ENCODE assay signal across 21 cellular contexts in the genomic region with DNA sequence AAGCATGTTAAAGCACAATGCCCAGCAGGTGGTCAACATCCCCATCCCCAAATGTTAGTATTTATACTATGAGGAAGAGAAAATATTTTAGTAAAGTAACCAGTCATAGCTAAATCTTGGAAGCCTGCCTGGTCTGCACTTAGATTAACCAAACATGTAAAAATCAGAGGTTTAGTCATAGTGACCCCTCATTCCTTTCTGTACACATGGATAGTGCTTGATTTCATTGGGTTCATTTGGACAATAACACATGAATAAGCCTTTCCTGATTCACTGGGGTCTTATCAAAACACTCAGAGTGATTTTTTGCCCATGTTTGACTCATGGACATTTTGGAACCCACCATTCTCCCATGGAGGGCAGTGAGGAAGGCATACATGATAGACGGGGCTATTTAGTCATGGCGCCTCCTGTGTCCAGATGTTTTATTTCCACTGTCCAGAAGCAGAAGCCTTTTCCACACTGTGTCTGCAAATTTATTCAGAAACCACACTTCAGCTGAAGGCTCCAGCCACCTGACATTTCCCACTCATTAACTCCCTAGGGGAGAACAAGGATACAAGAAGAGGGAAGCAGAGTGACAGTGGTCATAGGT. TPM values are rescaled to one million over a fixed set of nuclear protein-coding genes. Genes with fewer than 3 reads are reported as not detected.
DNase-seq lines count a peak whose midpoint lies in the region; ATAC-seq, FAIRE-seq and TF ChIP-seq lines count a peak whose summit lies in the region.
"Had no signal": no experiment of that assay in that cellular context is flagged by ENCODE, and none has a peak within 500 bp of the region (broad histone marks: within the 10 kb centered on the region; RNA-seq: fewer than 3 reads in every experiment).

No MANE protein-coding gene starts in this region.

- H3K27ac Mint-ChIP-seq in HFFc6: peak overlapping the region; percentile 92
- no peak overlapping the region for H3K27ac Mint-ChIP-seq in astrocyte (ENCODE audit: unreplicated experiment)
- H3K27ac Mint-ChIP-seq in natural killer cell: no peak overlapping the region
- H3K27ac Mint-ChIP-seq: activated naive CD4-positive, alpha-beta T cell treated with anti-CD3 and anti-CD28 coated beads for 36 hours; stimulated activated naive B cell treated with anti-CD40 and anti-IgM and Interleukin-4, amounts not matched to agents 10 μg/mL and 1 μg/mL and 100 μg/mL, for 72 hours; T-helper 2 cell treated with Interferon-gamma antibody and Interleukin-4, amounts not matched to agents 5 μg/mL and 100 μg/mL, for 36 hours had no signal

- H3K4me3 Mint-ChIP-seq in HFFc6: peak overlapping the region; percentile 57
- H3K4me3 Mint-ChIP-seq in astrocyte (ENCODE audit: unreplicated experiment): no peak overlapping the region
- no peak overlapping the region for H3K4me3 Mint-ChIP-seq in natural killer cell
- H3K4me3 Mint-ChIP-seq: activated naive CD4-positive, alpha-beta T cell treated with anti-CD3 and anti-CD28 coated beads for 36 hours; stimulated activated naive B cell treated with anti-CD40 and anti-IgM and Interleukin-4, amounts not matched to agents 10 μg/mL and 1 μg/mL and 100 μg/mL, for 72 hours; T-helper 2 cell treated with Interferon-gamma antibody and Interleukin-4, amounts not matched to agents 5 μg/mL and 100 μg/mL, for 36 hours had no signal

- no peak overlapping the region for H2AFZ ChIP-seq in astrocyte (ENCODE audit: low read depth, low read length)

- no peaks in the 10 kb centered on the region for H4K20me1 ChIP-seq in astrocyte (ENCODE audit: insufficient read depth, low read length)

- CTCF ChIA-PET in AG04449 (lab: Yijun Ruan, JAX): interaction anchor here (0.9 to 2.4 kb wide), 8 partner anchors 9 to 346 kb away, joined by 3 to 11 read pairs (median 4); no protein-coding TSS in a partner anchor

- H3K36me3 Mint-ChIP-seq in HFFc6 (ENCODE audit: low read depth) (peaks cover 16% of the 10 kb centered on the region), astrocyte (ENCODE audit: low read depth, unreplicated experiment) (no peaks in the 10 kb centered on the region), natural killer cell (no peaks in the 10 kb centered on the region)
- H3K36me3 Mint-ChIP-seq: stimulated activated naive B cell treated with anti-CD40 and anti-IgM and Interleukin-4, amounts not matched to agents 10 μg/mL and 1 μg/mL and 100 μg/mL, for 72 hours had no signal

- peak; percentile 63 for FAIRE-seq in astrocyte (lab: Jason Lieb, UNC)
- FAIRE-seq: bronchial epithelial cell, pancreas had no signal

- H3K4me3 ChIP-seq in AG04449 (ENCODE audit: low read depth, low read length): no peak overlapping the region
- H3K4me3 ChIP-seq in astrocyte (ENCODE audit: insufficient read depth, low read depth, low read length): no peak overlapping the region
- H3K4me3 ChIP-seq in fibroblast of villous mesenchyme (ENCODE audit: low read depth, low read length): no peak overlapping the region
- H3K4me3 ChIP-seq: pancreas, spleen had no signal

- H3K79me2 ChIP-seq in astrocyte (ENCODE audit: insufficient read depth, low read length): no peaks in the 10 kb centered on the region

- H3K27me3 ChIP-seq in astrocyte (ENCODE audit: insufficient read depth, low read length): no peaks in the 10 kb centered on the region
- H3K27me3 ChIP-seq: pancreas had no signal

- DNase-seq in AG04449 (ENCODE audit: low read depth, low spot score) (peak; percentile 47), HFFc6 (peak; percentile 95), astrocyte (ENCODE audit: low read depth) (peak; percentile 89), fibroblast of villous mesenchyme (ENCODE audit: low read depth) (peak; percentile 60), activated gamma-delta T cell (lab: John Stamatoyannopoulos, UW) (no peak), activated gamma-delta T cell treated with Interleukin-2 at 50 U/mL for 16 hours (no peak), natural killer cell (no peak)
- DNase-seq: activated CD4-positive, CD25-positive, alpha-beta regulatory T cell treated with anti-CD3 and anti-CD28 coated beads, Interleukin-2, amount 50 U/mL, for 72 hours; activated naive CD4-positive, alpha-beta T cell treated with anti-CD3 and anti-CD28 coated beads for 36 hours; NCI-H1092 treated with DMSO at 0.1 percent for 48 hours; NK-92 treated with Interleukin-12 subunit alpha and Interleukin-12 subunit beta, amount 100 ng/mL, for 24 hours; pancreas; Right ventricle myocardium superior; spleen; stimulated activated naive B cell treated with anti-CD40 and anti-IgM and Interleukin-4, amounts not matched to agents 10 μg/mL and 1 μg/mL and 100 μg/mL, for 72 hours had no signal

- POLR2A ChIA-PET in AG04449 (lab: Yijun Ruan, JAX): interaction anchor here (0.6 kb wide), 1 partner anchor 747 kb away, joined by 3 read pairs; no protein-coding TSS in a partner anchor

- peaks cover 18% of the 10 kb centered on the region for H3K9me3 Mint-ChIP-seq in HFFc6
- H3K9me3 Mint-ChIP-seq in astrocyte (ENCODE audit: unreplicated experiment): peaks cover 10% of the 10 kb centered on the region
- no peaks in the 10 kb centered on the region for H3K9me3 Mint-ChIP-seq in natural killer cell
- H3K9me3 Mint-ChIP-seq: activated naive CD4-positive, alpha-beta T cell treated with anti-CD3 and anti-CD28 coated beads for 36 hours; T-helper 2 cell treated with Interferon-gamma antibody and Interleukin-4, amounts not matched to agents 5 μg/mL and 100 μg/mL, for 36 hours had no signal

- H3K27ac ChIP-seq in astrocyte (ENCODE audit: low read depth, low read length): peak overlapping the region; percentile 73
- H3K27ac ChIP-seq: pancreas, spleen had no signal

- H3K9me3 ChIP-seq in astrocyte (ENCODE audit: insufficient read depth, low read depth, low read length): no peaks in the 10 kb centered on the region
- H3K9me3 ChIP-seq: pancreas had no signal

- peak overlapping the region; percentile 19 for H3K4me2 ChIP-seq in astrocyte (ENCODE audit: low read length)

- ATAC-seq in GM21619 (IDR thresholded peaks at IDR 0.05; ENCODE audit: unreplicated experiment): no peak
- ATAC-seq in natural killer cell: no peak
- ATAC-seq: stimulated activated naive B cell treated with anti-CD40 and anti-IgM and Interleukin-4, amounts not matched to agents 10 μg/mL and 1 μg/mL and 100 μg/mL, for 72 hours had no signal

- no peak for TF ChIP-seq CTCF in AG04449 (IDR thresholded peaks at IDR 0.05; ENCODE audit: insufficient read depth, low read length, missing control alignments)
- peak; percentile 64 for TF ChIP-seq CTCF in HFFc6 (IDR thresholded peaks at IDR 0.05)
- TF ChIP-seq CTCF in astrocyte (IDR thresholded peaks at IDR 0.05; ENCODE audit: insufficient read depth, low read depth, low read length): no peak
- TF ChIP-seq CTCF in fibroblast of villous mesenchyme (IDR thresholded peaks at IDR 0.05; ENCODE audit: insufficient read depth, low read depth, low read length): no peak
- TF ChIP-seq CTCF in natural killer cell (IDR thresholded peaks at IDR 0.05): no peak

- H3K9ac ChIP-seq in astrocyte (ENCODE audit: low read length): peak overlapping the region; percentile 23

- H3K36me3 ChIP-seq in astrocyte (ENCODE audit: insufficient read depth, low read length): no peaks in the 10 kb centered on the region
- H3K36me3 ChIP-seq: pancreas, spleen had no signal

- H3K27me3 Mint-ChIP-seq in HFFc6 (ENCODE audit: insufficient read depth): no peaks in the 10 kb centered on the region; the same call in 1 of the 2 replicates
- H3K27me3 Mint-ChIP-seq in astrocyte (ENCODE audit: low read depth, unreplicated experiment): peaks cover 51% of the 10 kb centered on the region
- H3K27me3 Mint-ChIP-seq in natural killer cell (ENCODE audit: low read depth in 2 of 2): peaks cover 20 to 48% of the 10 kb centered on the region in 2 donors

- peaks cover 55% of the 10 kb centered on the region for H3K4me1 Mint-ChIP-seq in HFFc6 (ENCODE audit: low read depth)
- no peaks in the 10 kb centered on the region for H3K4me1 Mint-ChIP-seq in astrocyte (ENCODE audit: low read depth, unreplicated experiment)
- H3K4me1 Mint-ChIP-seq in natural killer cell: no peaks in the 10 kb centered on the region
- H3K4me1 Mint-ChIP-seq: stimulated activated naive B cell treated with anti-CD40 and anti-IgM and Interleukin-4, amounts not matched to agents 10 μg/mL and 1 μg/mL and 100 μg/mL, for 72 hours had no signal

- intact Hi-C loops in natural killer cell (cut with micrococcal nuclease): no loop called here

- peaks cover 9% of the 10 kb centered on the region for H3K4me1 ChIP-seq in astrocyte (ENCODE audit: insufficient read depth, low read length)
- H3K4me1 ChIP-seq: pancreas, spleen had no signal

RNA-seq across cellular contexts. Expression of a gene that starts 32.5 kb away (rescaled TPM):
- total RNA-seq in HFFc6 (2021; fragmentation: NEBNext Ultra II Directional; extraction: Animal tissue kit (Norgen Biotek cat#: 25700)): not detected
- total RNA-seq in astrocyte: not detected in 2 replicates
- not detected in 2 replicates for total RNA-seq in fibroblast of villous mesenchyme
- not detected for total RNA-seq in natural killer cell
- total RNA-seq: A172; activated naive CD4-positive, alpha-beta T cell treated with anti-CD3 and anti-CD28 coated beads for 36 hours; bronchial epithelial cell; G401; pancreas; Right ventricle myocardium superior; spleen; ureter had no signal

Comparison
In these comparisons a context has a peak if more than half of its experiments do, and no peak if none do; other contexts are left out.
1. DNase-seq: peak in AG04449 (single experiment), HFFc6 (single experiment), astrocyte (single experiment) and fibroblast of villous mesenchyme (single experiment); none in activated gamma-delta T cell (single experiment), activated gamma-delta T cell treated with Interleukin-2 at 50 U/mL for 16 hours (single experiment) and natural killer cell (single experiment).